Comparison of ENCODE assay signal across 1 cellular context in genomic region chr9:104869801-104870200, GRCh38.
TF ChIP-seq lines count a peak whose summit lies in the region.

No MANE protein-coding gene starts in this region.

TF ChIP-seq in IMR-90, 13 proteins besides CTCF, POLR2A, EP300 and RAD21 (continued from another document):
- TF ChIP-seq, protein P1, sequence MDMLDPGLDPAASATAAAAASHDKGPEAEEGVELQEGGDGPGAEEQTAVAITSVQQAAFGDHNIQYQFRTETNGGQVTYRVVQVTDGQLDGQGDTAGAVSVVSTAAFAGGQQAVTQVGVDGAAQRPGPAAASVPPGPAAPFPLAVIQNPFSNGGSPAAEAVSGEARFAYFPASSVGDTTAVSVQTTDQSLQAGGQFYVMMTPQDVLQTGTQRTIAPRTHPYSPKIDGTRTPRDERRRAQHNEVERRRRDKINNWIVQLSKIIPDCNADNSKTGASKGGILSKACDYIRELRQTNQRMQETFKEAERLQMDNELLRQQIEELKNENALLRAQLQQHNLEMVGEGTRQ (IDR thresholded peaks at IDR 0.05; ENCODE audit: low read depth, low read length) = no peak
- no peak for TF ChIP-seq CEBPB (IDR thresholded peaks at IDR 0.05; ENCODE audit: low read depth, low read length)
